7 cellular contexts compared by ENCODE assay signal in the genomic region with DNA sequence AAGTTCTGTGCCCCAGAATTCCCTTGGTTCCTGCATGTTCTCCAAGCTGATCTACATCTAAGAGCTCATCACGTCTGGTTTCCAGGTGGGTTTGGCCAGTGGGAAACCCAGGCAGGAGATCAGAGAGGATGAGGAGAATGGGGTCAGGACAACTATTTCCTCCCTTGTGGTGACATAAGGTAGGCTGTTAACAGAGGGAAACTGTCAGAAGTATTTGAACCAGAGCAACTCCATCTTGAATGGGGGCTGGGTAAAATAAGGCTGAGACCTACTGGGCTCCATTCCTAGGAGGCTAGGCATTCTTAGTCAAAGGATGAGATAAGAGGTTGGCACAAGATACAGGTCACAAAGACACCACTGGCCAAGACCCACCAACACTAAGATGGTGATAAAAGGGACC. TPM values are rescaled to one million over a fixed set of nuclear protein-coding genes. Genes with fewer than 3 reads are reported as not detected.
"Had no signal": no experiment of that assay in that cellular context is flagged by ENCODE, and none has a peak within 500 bp of the region (broad histone marks: within the 10 kb centered on the region; RNA-seq: fewer than 3 reads in every experiment).

No MANE protein-coding gene starts in this region.

- FAIRE-seq: HepG2, HTR-8/SVneo had no signal

- ATAC-seq: HepG2 had no signal

- H3K4me2 ChIP-seq: KMS-11 had no signal

- H3K9ac ChIP-seq: KMS-11 had no signal

- H3K27ac ChIP-seq: HL-60, KMS-11 had no signal

- DNase-seq: IMR-90, KBM-7, KG1 had no signal

RNA-seq across cellular contexts. Expression of gene GARIN1A, which starts 19.1 kb away (rescaled TPM):
- total RNA-seq: HepG2 had no signal
